In genomic region chr17:78378225-78379133, GRCh38 we compare ENCODE assay signal across 8 cellular contexts. TPM values are rescaled to one million over a fixed set of nuclear protein-coding genes. Genes with fewer than 3 reads are reported as not detected.
DNase-seq lines count a peak whose midpoint lies in the region; ATAC-seq, FAIRE-seq and TF ChIP-seq lines count a peak whose summit lies in the region.

PGS1 (plus strand) TSS chr17:78378649; CDS start chr17:78378666, 17 bp downstream.

- H3K27ac Mint-ChIP-seq in naive thymus-derived CD4-positive, alpha-beta T cell: peak within 1 kb of the TSS; percentile 87 to 93 (median 91)

- DNase-seq in NCI-H2081 (lab: John Stamatoyannopoulos, UW) (peak; percentile 75 to 87), NCI-H2081 treated with DMSO at 0.1 percent for 48 hours (lab: John Stamatoyannopoulos, UW) (no peak), HL-60 (ENCODE audit: low read depth in 1 of 2, low spot score in 1 of 2) (peak in 1 of 2 experiments; percentile 75), RCC 7860 (ENCODE audit: low spot score) (peak; percentile 66), fibroblast of gingiva (ENCODE audit: low read depth) (peak; percentile 71)
- peak; percentile 73 to 75 for DNase-seq in activated T-helper 1 cell treated with anti-CD3 and anti-CD28 coated beads, Interleukin-2, amount 50 U/mL, for 16 hours (ENCODE audit: low read depth in 1 of 2, low spot score in 1 of 2)
- peak; percentile 76 to 91 (median 87) for DNase-seq in naive thymus-derived CD4-positive, alpha-beta T cell
- peak; percentile 69 to 90 (median 72) for DNase-seq in stimulated activated naive CD4-positive, alpha-beta T cell (lab: John Stamatoyannopoulos, UW)

- peak within 1 kb of the TSS; percentile 96 for H3K4me3 ChIP-seq in HL-60 (replicated peaks; ENCODE audit: insufficient read depth, low read length)
- peak within 1 kb of the TSS; percentile 82 for H3K4me3 ChIP-seq in naive thymus-derived CD4-positive, alpha-beta T cell (ENCODE audit: low read length)

- H3K4me1 Mint-ChIP-seq in naive thymus-derived CD4-positive, alpha-beta T cell: peaks cover 38 to 51% (median 42%) of the 10 kb centered on the region in 7 donors

- H3K27me3 Mint-ChIP-seq in naive thymus-derived CD4-positive, alpha-beta T cell: no peaks in the 10 kb centered on the region

- FAIRE-seq in RCC 7860 (lab: Jason Lieb, UNC): no peak

- H3K36me3 Mint-ChIP-seq in naive thymus-derived CD4-positive, alpha-beta T cell: peaks cover 0 to 23% (median 5%) of the 10 kb centered on the region in 5 donors

- H3K27ac ChIP-seq in HL-60 (replicated peaks): peak within 1 kb of the TSS; percentile 72
- peak within 1 kb of the TSS; percentile 73 for H3K27ac ChIP-seq in naive thymus-derived CD4-positive, alpha-beta T cell (ENCODE audit: low read depth, low read length)

- no peaks in the 10 kb centered on the region for H3K9me3 ChIP-seq in naive thymus-derived CD4-positive, alpha-beta T cell (ENCODE audit: control insufficient read depth in 2 of 3, low read length in 3 of 3)

- CTCF ChIA-PET in naive thymus-derived CD4-positive, alpha-beta T cell (lab: Charles Lee): interaction anchor here (1.1 kb wide), 1 partner anchor 43 kb away, joined by 3 read pairs; no protein-coding TSS in a partner anchor

- no peaks in the 10 kb centered on the region for H3K27me3 ChIP-seq in HL-60 (ENCODE audit: insufficient read depth, poor library complexity, severe bottlenecking)
- no peaks in the 10 kb centered on the region for H3K27me3 ChIP-seq in naive thymus-derived CD4-positive, alpha-beta T cell (ENCODE audit: control insufficient read depth in 2 of 2, insufficient read depth in 2 of 2, low read length in 2 of 2)

- H3K9me3 Mint-ChIP-seq in naive thymus-derived CD4-positive, alpha-beta T cell: peaks cover 0 to 3% (median 0%) of the 10 kb centered on the region in 11 donors

- TF ChIP-seq CTCF in HL-60 (IDR thresholded peaks at IDR 0.05; ENCODE audit: insufficient read depth, low read length): no peak

- peak within 1 kb of the TSS; percentile 65 to 96 (median 93) for H3K4me3 Mint-ChIP-seq in naive thymus-derived CD4-positive, alpha-beta T cell

- H3K4me1 ChIP-seq in naive thymus-derived CD4-positive, alpha-beta T cell (ENCODE audit: control insufficient read depth in 2 of 2, insufficient read depth in 2 of 2, low read length in 2 of 2): peaks cover 35 to 44% of the 10 kb centered on the region in 2 donors

- peak; percentile 70 for ATAC-seq in naive thymus-derived CD4-positive, alpha-beta T cell

- intact Hi-C loops in naive thymus-derived CD4-positive, alpha-beta T cell (cut with micrococcal nuclease): loop anchor here (1.0 to 2.0 kb wide), 5 partner anchors 18 to 164 kb away; partner anchors contain the start of genes SOCS3 (in 2 of the 2) and BIRC5 (in 1 of the 2)

- POLR2A ChIA-PET in naive thymus-derived CD4-positive, alpha-beta T cell (lab: Charles Lee): interaction anchor here (1.0 to 2.3 kb wide), 10 partner anchors 9 to 1652 kb away, joined by 3 to 7 read pairs (median 4); partner anchors contain the start of genes JMJD6 and METTL23

- no peaks in the 10 kb centered on the region for H3K36me3 ChIP-seq in naive thymus-derived CD4-positive, alpha-beta T cell (ENCODE audit: control insufficient read depth in 2 of 3, insufficient read depth in 3 of 3, low read length in 3 of 3)

RNA-seq across cellular contexts. Expression of gene PGS1, which starts in this region (rescaled TPM):
- total RNA-seq in naive thymus-derived CD4-positive, alpha-beta T cell: 10 to 100 TPM; 66.6 to 84.3 (median 82.0) TPM
- polyA plus RNA-seq in naive thymus-derived CD4-positive, alpha-beta T cell: 10 to 100 TPM; 36.1 to 52.3 TPM
